In genomic region chr1:24021403-24022266, GRCh38 we compare ENCODE assay signal across 1 cellular context.
A peak's percentile ranks its signal among the peaks of the same experiment; 100 is the strongest.
TF ChIP-seq lines count a peak whose summit lies in the region.

No MANE protein-coding gene starts in this region.

TF ChIP-seq in HepG2, 621 proteins besides CTCF, POLR2A, EP300 and RAD21 (continued from another document and continues in another):
- peak; percentile 95 for TF ChIP-seq FOXP4 (CRISPR knock-in tag; IDR thresholded peaks at IDR 0.05)
- TF ChIP-seq MIXL1 (CRISPR knock-in tag; IDR thresholded peaks at IDR 0.05): peak; percentile 94
- no peak for TF ChIP-seq EEA1 (CRISPR knock-in tag; IDR thresholded peaks at IDR 0.05; ENCODE audit: borderline replicate concordance)
- TF ChIP-seq ZNF749 (CRISPR knock-in tag; IDR thresholded peaks at IDR 0.05; ENCODE audit: borderline replicate concordance): peak; percentile 40; the same call in 1 of the 2 replicates
- TF ChIP-seq KAT2B (IDR thresholded peaks at IDR 0.05; ENCODE audit: borderline replicate concordance, low read depth, low read length): no peak
- TF ChIP-seq ATF6 (CRISPR knock-in tag; conservative IDR thresholded peaks at IDR 0.05): no peak
- TF ChIP-seq SYNCRIP (IDR thresholded peaks at IDR 0.05; ENCODE audit: insufficient read depth, low read depth, low read length): no peak
- no peak for TF ChIP-seq USF2 (IDR thresholded peaks at IDR 0.05; ENCODE audit: low read depth, low read length)
- no peak; the same call in 1 of the 2 replicates for TF ChIP-seq USF2 (CRISPR knock-in tag; IDR thresholded peaks at IDR 0.05; ENCODE audit: borderline replicate concordance)
- TF ChIP-seq ZMYM4 (CRISPR knock-in tag; IDR thresholded peaks at IDR 0.05): peak; percentile 31; the same call in 1 of the 2 replicates
- TF ChIP-seq NKX3-1 (CRISPR knock-in tag; IDR thresholded peaks at IDR 0.05): no peak
- no peak for TF ChIP-seq GPN1 (CRISPR knock-in tag; IDR thresholded peaks at IDR 0.05; ENCODE audit: borderline replicate concordance)
- no peak for TF ChIP-seq ZNF543 (CRISPR knock-in tag; IDR thresholded peaks at IDR 0.05)
- peak; percentile 89 for TF ChIP-seq ZNF784 (CRISPR knock-in tag; IDR thresholded peaks at IDR 0.05; ENCODE audit: borderline replicate concordance)
- peak; percentile 75 for TF ChIP-seq ZSCAN31 (CRISPR knock-in tag; IDR thresholded peaks at IDR 0.05; ENCODE audit: low read depth)
- TF ChIP-seq AHDC1 (CRISPR knock-in tag; IDR thresholded peaks at IDR 0.05; ENCODE audit: borderline replicate concordance): peak; percentile 94; the same call in 1 of the 2 replicates
- TF ChIP-seq GTF2F1 (IDR thresholded peaks at IDR 0.05; ENCODE audit: low read length): no peak
- no peak for TF ChIP-seq FIP1L1 (IDR thresholded peaks at IDR 0.05; ENCODE audit: borderline replicate concordance, insufficient read depth, low read depth, low read length)
- no peak for TF ChIP-seq ZBTB8A (CRISPR knock-in tag; IDR thresholded peaks at IDR 0.05; ENCODE audit: borderline replicate concordance, low read depth)
- TF ChIP-seq ZNF335 (CRISPR knock-in tag; IDR thresholded peaks at IDR 0.05): peak; percentile 40; the same call in 1 of the 2 replicates
- no peak for TF ChIP-seq HINFP (CRISPR knock-in tag; IDR thresholded peaks at IDR 0.05; ENCODE audit: low read depth)
- TF ChIP-seq ZFP41 (CRISPR knock-in tag; IDR thresholded peaks at IDR 0.05; ENCODE audit: borderline replicate concordance): no peak
- no peak for TF ChIP-seq SNAPC4 (CRISPR knock-in tag; IDR thresholded peaks at IDR 0.05)
- 0 out of 2 replicates have a peak, but pooled peaks have one; percentile 34 for TF ChIP-seq ZNF143 (CRISPR knock-in tag; IDR thresholded peaks at IDR 0.05)
- TF ChIP-seq JUND (CRISPR knock-in tag; IDR thresholded peaks at IDR 0.05): peak; percentile 42; the same call in 1 of the 2 replicates
- no peak for TF ChIP-seq ZNF713 (CRISPR knock-in tag; IDR thresholded peaks at IDR 0.05)
- TF ChIP-seq DBP (CRISPR knock-in tag; IDR thresholded peaks at IDR 0.05; ENCODE audit: not compliant biosample characterization): no peak
- TF ChIP-seq ZNF234 (CRISPR knock-in tag; conservative IDR thresholded peaks at IDR 0.05): no peak
- no peak for TF ChIP-seq KDM4B (CRISPR knock-in tag; IDR thresholded peaks at IDR 0.05)
- TF ChIP-seq IRF1 (CRISPR knock-in tag; IDR thresholded peaks at IDR 0.05; ENCODE audit: low read depth): no peak
- no peak for TF ChIP-seq HOXA5 (CRISPR knock-in tag; IDR thresholded peaks at IDR 0.05)
- peak; percentile 78 for TF ChIP-seq ZFP36L1 (CRISPR knock-in tag; IDR thresholded peaks at IDR 0.05)
- no peak for TF ChIP-seq PLSCR1 (CRISPR knock-in tag; IDR thresholded peaks at IDR 0.05; ENCODE audit: borderline replicate concordance)
